In genomic region chr4:54066718-54067129, GRCh38 we compare ENCODE assay signal across 11 cellular contexts. TPM values are rescaled to one million over a fixed set of nuclear protein-coding genes. Genes with fewer than 3 reads are reported as not detected.
DNase-seq lines count a peak whose midpoint lies in the region; ATAC-seq and TF ChIP-seq lines count a peak whose summit lies in the region.
"Had no signal": no experiment of that assay in that cellular context is flagged by ENCODE, and none has a peak within 500 bp of the region (broad histone marks: within the 10 kb centered on the region; RNA-seq: fewer than 3 reads in every experiment).

No MANE protein-coding gene starts in this region.

- H3K4me3 ChIP-seq in coronary artery = no peak overlapping the region
- peak overlapping the region in 1 of 2 donors; percentile 32 for H3K4me3 ChIP-seq in mucosa of rectum (ENCODE audit: low read length in 2 of 2)

- H3K4me1 ChIP-seq in mucosa of rectum (ENCODE audit: control insufficient read depth in 2 of 2, insufficient read depth in 2 of 2, low read length in 2 of 2) = peaks cover 16 to 28% of the 10 kb centered on the region in 2 donors

- H3K4me3 Mint-ChIP-seq in type B pancreatic cell (peak overlapping the region; percentile 9), WTC11 (no peak overlapping the region)
- H3K4me3 Mint-ChIP-seq: natural killer cell treated with Interleukin-12 subunit alpha and Interleukin-12 subunit beta and Interleukin-15 and Interleukin-18, amount 100 ng/mL, for 72 hours; T-helper 2 cell treated with Interferon-gamma antibody and Interleukin-4, amounts not matched to agents 5 μg/mL and 100 μg/mL, for 36 hours had no signal

- TF ChIP-seq CTCF in coronary artery (IDR thresholded peaks at IDR 0.05) (no peak), type B pancreatic cell (conservative IDR thresholded peaks at IDR 0.05) (no peak), WTC11 (IDR thresholded peaks at IDR 0.05) (no peak)

- H3K36me3 Mint-ChIP-seq in type B pancreatic cell (no peaks in the 10 kb centered on the region), WTC11 (no peaks in the 10 kb centered on the region)
- H3K36me3 Mint-ChIP-seq: natural killer cell treated with Interleukin-12 subunit alpha and Interleukin-12 subunit beta and Interleukin-15 and Interleukin-18, amount 100 ng/mL, for 72 hours had no signal

- H3K9me3 Mint-ChIP-seq in type B pancreatic cell (no peaks in the 10 kb centered on the region), WTC11 (no peaks in the 10 kb centered on the region)
- H3K9me3 Mint-ChIP-seq: natural killer cell treated with Interleukin-12 subunit alpha and Interleukin-12 subunit beta and Interleukin-15 and Interleukin-18, amount 100 ng/mL, for 72 hours; T-helper 2 cell treated with Interferon-gamma antibody and Interleukin-4, amounts not matched to agents 5 μg/mL and 100 μg/mL, for 36 hours had no signal

- H3K9me3 ChIP-seq in mucosa of rectum (ENCODE audit: control insufficient read depth in 2 of 2, low read length in 2 of 2) = no peaks in the 10 kb centered on the region

- H3K4me1 Mint-ChIP-seq in type B pancreatic cell (ENCODE audit: unreplicated experiment) (peaks cover 18% of the 10 kb centered on the region), WTC11 (peaks cover 31% of the 10 kb centered on the region)

- CTCF ChIA-PET in WTC11 (lab: Charles Lee) = no interaction called here

- H3K27ac ChIP-seq in coronary artery = peak overlapping the region; percentile 36 to 83
- H3K27ac ChIP-seq in mucosa of rectum (ENCODE audit: low read depth in 2 of 2, low read length in 2 of 2) = peak overlapping the region; percentile 77 to 85

- POLR2A ChIA-PET in WTC11 (lab: Charles Lee) = interaction anchor here (0.6 to 0.8 kb wide), 2 partner anchors 193 to 883 kb away, joined by 3 read pairs; no protein-coding TSS in a partner anchor

- peak overlapping the region; percentile 43 to 60 for H3K9ac ChIP-seq in mucosa of rectum (ENCODE audit: low read depth in 1 of 2, low read length in 2 of 2)

- no peaks in the 10 kb centered on the region for H3K27me3 ChIP-seq in mucosa of rectum (ENCODE audit: control insufficient read depth in 2 of 2, insufficient read depth in 2 of 2, low read length in 2 of 2)

- no peaks in the 10 kb centered on the region for H3K36me3 ChIP-seq in mucosa of rectum (ENCODE audit: control insufficient read depth in 2 of 2, insufficient read depth in 2 of 2, low read length in 2 of 2)

- no peak for ATAC-seq in HG03378 (IDR thresholded peaks at IDR 0.05; ENCODE audit: unreplicated experiment)
- no peak for ATAC-seq in WTC11
- ATAC-seq: natural killer cell treated with Interleukin-12 subunit alpha and Interleukin-12 subunit beta and Interleukin-15 and Interleukin-18, amount 100 ng/mL, for 72 hours had no signal

- DNase-seq in NCI-H226 (peak; percentile 56), coronary artery (ENCODE audit: low spot score) (no peak), type B pancreatic cell (ENCODE audit: extremely low spot score, unreplicated experiment) (no peak), mesenteric fat pad (ENCODE audit: low spot score) (no peak), WTC11 (ENCODE audit: low spot score) (no peak)
- DNase-seq: activated T-cell treated with anti-CD3 and anti-CD28 coated beads for 4 hours, GOT3 had no signal

- H3K27me3 Mint-ChIP-seq in type B pancreatic cell (no peaks in the 10 kb centered on the region), WTC11 (ENCODE audit: low read depth) (peaks cover 7% of the 10 kb centered on the region; the same call in 1 of the 2 replicates)

- H3K27ac Mint-ChIP-seq in type B pancreatic cell (peak overlapping the region; percentile 31), WTC11 (no peak overlapping the region)
- H3K27ac Mint-ChIP-seq: T-helper 2 cell treated with Interferon-gamma antibody and Interleukin-4, amounts not matched to agents 5 μg/mL and 100 μg/mL, for 36 hours had no signal

TF ChIP-seq in WTC11, 78 proteins besides CTCF, POLR2A, EP300 and RAD21:
- no peak for TF ChIP-seq USF1 (CRISPR knock-in tag; IDR thresholded peaks at IDR 0.05)
- TF ChIP-seq AR (CRISPR knock-in tag; IDR thresholded peaks at IDR 0.05) = no peak
- no peak for TF ChIP-seq NFATC4 (CRISPR knock-in tag; IDR thresholded peaks at IDR 0.05)
- TF ChIP-seq FOXP1 (CRISPR knock-in tag; IDR thresholded peaks at IDR 0.05; ENCODE audit: borderline replicate concordance) = no peak

RNA-seq across cellular contexts. Expression of gene CHIC2, which starts 2.3 kb away (rescaled TPM):
- total RNA-seq in type B pancreatic cell (ENCODE audit: low replicate concordance) (16.5 and 22.2 TPM in 2 replicates), mesenteric fat pad (22.4 TPM), WTC11 (2021) (6.9 to 11.0 TPM (median 8.4 TPM) in 3 replicates)

RNA-seq across cellular contexts. Expression of gene GSX2, which starts 33.2 kb away (rescaled TPM):
- total RNA-seq in type B pancreatic cell (ENCODE audit: low replicate concordance) (5.6 TPM in 1 of 2 replicates, not detected in the other), mesenteric fat pad (not detected), WTC11 (2021) (not detected in 3 replicates)
- total RNA-seq: natural killer cell treated with Interleukin-12 subunit alpha and Interleukin-12 subunit beta and Interleukin-15 and Interleukin-18, amount 100 ng/mL, for 72 hours had no signal
